In the genomic region with DNA sequence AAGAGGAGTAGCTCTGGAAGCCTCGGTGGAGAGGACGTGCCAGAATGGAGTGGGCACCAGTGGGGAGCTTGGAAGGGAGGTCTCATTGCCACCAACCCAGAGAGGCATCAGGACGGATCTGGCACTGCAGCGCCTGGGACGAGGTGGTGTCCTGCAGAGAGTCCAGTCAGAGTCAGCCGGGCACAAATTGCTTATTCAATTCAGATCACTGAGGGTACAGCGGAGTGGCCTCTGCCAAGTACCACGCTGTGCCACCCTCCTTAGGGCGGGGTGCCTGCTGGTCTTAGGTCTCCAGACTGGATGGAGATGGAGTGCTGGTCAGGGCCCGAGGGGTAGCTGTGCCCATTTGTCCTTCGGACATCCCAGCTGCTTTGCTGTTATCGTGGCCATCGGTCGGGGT, we compare ENCODE assay signal across 18 cellular contexts.
"Had no signal": no experiment of that assay in that cellular context is flagged by ENCODE, and none has a peak within 500 bp of the region (broad histone marks: within the 10 kb centered on the region; RNA-seq: fewer than 3 reads in every experiment).

No MANE protein-coding gene starts in this region.

- H3K27ac ChIP-seq: colonic mucosa, epithelial cell of prostate, VCaP had no signal

- H3K27me3 ChIP-seq: colonic mucosa had no signal

- FAIRE-seq: kidney had no signal

- H3K4me3 ChIP-seq: colonic mucosa, lung had no signal

- DNase-seq: activated CD4-positive, alpha-beta T cell treated with anti-CD3 and anti-CD28 coated beads, Interleukin-2, amount 10 ng/mL, durations not matched to agents 7 days and 5 days; activated CD8-positive, alpha-beta memory T cell treated with anti-CD3 and anti-CD28 coated beads, Interleukin-2, amount 10 ng/mL, durations not matched to agents 7 days and 5 days; activated CD8-positive, alpha-beta T cell treated with anti-CD3 and anti-CD28 coated beads for 36 hours; activated effector memory CD4-positive, alpha-beta T cell treated with anti-CD3 and anti-CD28 coated beads, Interleukin-2, amount 50 U/mL, for 16 hours; activated naive CD4-positive, alpha-beta T cell treated with anti-CD3 and anti-CD28 coated beads, Interleukin-2, amount 10 ng/mL, durations not matched to agents 7 days and 5 days; activated naive CD8-positive, alpha-beta T cell treated with anti-CD3 and anti-CD28 coated beads, Interleukin-2, amount 50 U/mL, for 24 hours; activated T-cell treated with anti-CD3 and anti-CD28 coated beads for 4 hours; aorta; colonic mucosa; kidney; natural killer cell; stimulated activated CD4-positive, alpha-beta T cell treated with anti-CD3 and anti-CD28 coated beads, Interleukin-2, amount 100 ng/mL, for 48 hours; stimulated activated CD8-positive, alpha-beta memory T cell treated with anti-CD3 and anti-CD28 coated beads, Interleukin-4, amount 100 ng/mL, for 48 hours; stimulated activated naive B cell treated with anti-CD40 and anti-IgM and Interleukin-4, amounts not matched to agents 10 μg/mL and 1 μg/mL and 100 μg/mL, for 72 hours; T-cell had no signal
